9 cellular contexts compared by ENCODE assay signal in the genomic region with DNA sequence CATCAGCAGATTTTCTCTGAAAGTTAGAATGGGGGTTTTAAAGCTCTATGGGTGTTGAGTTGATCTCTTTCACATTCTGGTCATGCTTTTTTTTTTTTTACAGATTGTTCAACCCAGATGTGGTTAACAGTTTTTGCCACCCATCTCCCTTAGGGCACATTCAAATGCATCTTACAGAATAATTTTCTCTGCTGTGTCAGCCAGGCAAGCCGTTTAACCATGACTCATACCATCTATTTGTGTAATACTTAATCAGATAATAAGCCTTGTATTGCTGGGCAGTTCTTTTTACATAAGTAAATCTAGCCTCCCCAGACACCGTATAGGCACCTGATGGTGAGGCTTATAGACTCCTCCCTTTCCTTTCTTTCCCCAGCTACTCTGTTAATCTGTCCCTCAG.
DNase-seq lines count a peak whose midpoint lies in the region; ATAC-seq and TF ChIP-seq lines count a peak whose summit lies in the region.
"Had no signal": no experiment of that assay in that cellular context is flagged by ENCODE, and none has a peak within 500 bp of the region (broad histone marks: within the 10 kb centered on the region; RNA-seq: fewer than 3 reads in every experiment).

No MANE protein-coding gene starts in this region.

- peaks cover 11% of the 10 kb centered on the region for H3F3A ChIP-seq in GM23338 (replicated peaks; ENCODE audit: low read depth)

- H3K4me2 ChIP-seq in GM23338 = no peak overlapping the region

- H3K79me2 ChIP-seq in GM23338 (replicated peaks; ENCODE audit: insufficient read depth) = no peaks in the 10 kb centered on the region

- no peaks in the 10 kb centered on the region for H3K36me3 ChIP-seq in GM23338 (ENCODE audit: insufficient read depth)
- no peaks in the 10 kb centered on the region for H3K36me3 ChIP-seq in SJSA1
- H3K36me3 ChIP-seq: neutrophil had no signal

- H3K36me3 Mint-ChIP-seq in GM23338 (ENCODE audit: low read depth) = no peaks in the 10 kb centered on the region

- peaks cover 6% of the 10 kb centered on the region for H3K27me3 Mint-ChIP-seq in GM23338 (ENCODE audit: insufficient read depth, low read depth, poor library complexity)

- no peaks in the 10 kb centered on the region for H3K9me3 ChIP-seq in SJSA1 (replicated peaks)
- H3K9me3 ChIP-seq: neutrophil had no signal

- DNase-seq in AG09319 (ENCODE audit: extremely low read depth, low read depth) (peak; percentile 47), GM23338 (ENCODE audit: low spot score) (no peak), SJSA1 (ENCODE audit: low read depth in 1 of 2, low spot score in 2 of 2) (peak; percentile 60 to 83), fibroblast of pulmonary artery (ENCODE audit: low read depth) (peak; percentile 58), GM13977 (ENCODE audit: low spot score) (no peak), midbrain (lab: John Stamatoyannopoulos, UW) (no peak), NCI-H2081 treated with DMSO at 0.1 percent for 48 hours (lab: John Stamatoyannopoulos, UW) (no peak), C1 segment of cervical spinal cord (lab: John Stamatoyannopoulos, UW) (no peak)

- TF ChIP-seq CTCF in AG09319 (IDR thresholded peaks at IDR 0.05; ENCODE audit: low read depth, low read length) (no peak), GM23338 (conservative IDR thresholded peaks at IDR 0.05; ENCODE audit: low read depth in 2 of 2) (no peak), fibroblast of pulmonary artery (IDR thresholded peaks at IDR 0.05; ENCODE audit: low read length, missing control alignments) (no peak), GM13977 (IDR thresholded peaks at IDR 0.05; ENCODE audit: extremely low read depth, insufficient read depth, missing control alignments) (no peak)

- H4K20me1 ChIP-seq in GM23338 (replicated peaks; ENCODE audit: insufficient read depth) = no peaks in the 10 kb centered on the region

- 0 out of 2 replicates have a peak overlapping the region, but pooled peaks have one; percentile 1 for H3K27ac Mint-ChIP-seq in GM23338

- no peak overlapping the region for H3K4me3 ChIP-seq in GM23338
- H3K4me3 ChIP-seq in SJSA1 = no peak overlapping the region
- H3K4me3 ChIP-seq in fibroblast of pulmonary artery (replicated peaks; ENCODE audit: low read depth, low read length) = no peak overlapping the region

- no peak overlapping the region for H3K27ac ChIP-seq in GM23338 (ENCODE audit: low read depth)
- peak overlapping the region; percentile 47 for H3K27ac ChIP-seq in SJSA1
- H3K27ac ChIP-seq: neutrophil had no signal

- no peaks in the 10 kb centered on the region for H3K9me3 Mint-ChIP-seq in GM23338

- H3K4me1 ChIP-seq in GM23338 (ENCODE audit: insufficient read depth) (peaks cover 28% of the 10 kb centered on the region), SJSA1 (replicated peaks) (peaks cover 39% of the 10 kb centered on the region)

- in situ Hi-C loops in GM13977 (cut with MboI; ENCODE audit: low pct_unique_long_range_greater_than_20kb, low sequenced_read_pairs, unreplicated experiment) = no loop called here

- H3K27me3 ChIP-seq in GM23338 (ENCODE audit: insufficient read depth) = no peaks in the 10 kb centered on the region
- H3K27me3 ChIP-seq in SJSA1 (replicated peaks) = no peaks in the 10 kb centered on the region
- H3K27me3 ChIP-seq: neutrophil had no signal

- no peak for ATAC-seq in GM23338

- peaks cover 9% of the 10 kb centered on the region; the same call in 1 of the 2 replicates for H3K9me2 ChIP-seq in GM23338 (ENCODE audit: insufficient read depth)

- H2AFZ ChIP-seq in GM23338 = no peak overlapping the region

- H3K4me1 Mint-ChIP-seq in GM23338 = peaks cover 35% of the 10 kb centered on the region

- H3K4me3 Mint-ChIP-seq in GM23338 = no peak overlapping the region

TF ChIP-seq in GM23338, 12 proteins besides CTCF, POLR2A, EP300 and RAD21:
- TF ChIP-seq ZNF331 (CRISPR knock-in tag; IDR thresholded peaks at IDR 0.05; ENCODE audit: low read depth) (no peak), EZH2 (IDR thresholded peaks at IDR 0.05; ENCODE audit: low read depth, unreplicated experiment) (no peak)

Comparison
In these comparisons a context has a peak if more than half of its experiments do, and no peak if none do; other contexts are left out.
1. DNase-seq: peak in AG09319 (single experiment), SJSA1 (2 of 2) and fibroblast of pulmonary artery (single experiment); none in GM23338 (single experiment), GM13977 (single experiment), midbrain (single experiment), NCI-H2081 treated with DMSO at 0.1 percent for 48 hours (single experiment) and C1 segment of cervical spinal cord (0 of 14).